1 cellular context compared by ENCODE assay signal in genomic region chr12:120584343-120585149, GRCh38.
A peak's percentile ranks its signal among the peaks of the same experiment; 100 is the strongest.
TF ChIP-seq lines count a peak whose summit lies in the region.

No MANE protein-coding gene starts in this region.

TF ChIP-seq in HepG2, 621 proteins besides CTCF, POLR2A, EP300 and RAD21 (continues in another document):
- TF ChIP-seq HINFP (CRISPR knock-in tag; IDR thresholded peaks at IDR 0.05; ENCODE audit: low read depth): no peak
- no peak for TF ChIP-seq BHLHE40 (IDR thresholded peaks at IDR 0.05; ENCODE audit: low read length)
- peak; percentile 32; the same call in 1 of the 2 replicates for TF ChIP-seq GABPB1 (CRISPR knock-in tag; IDR thresholded peaks at IDR 0.05)
- TF ChIP-seq, protein P1, sequence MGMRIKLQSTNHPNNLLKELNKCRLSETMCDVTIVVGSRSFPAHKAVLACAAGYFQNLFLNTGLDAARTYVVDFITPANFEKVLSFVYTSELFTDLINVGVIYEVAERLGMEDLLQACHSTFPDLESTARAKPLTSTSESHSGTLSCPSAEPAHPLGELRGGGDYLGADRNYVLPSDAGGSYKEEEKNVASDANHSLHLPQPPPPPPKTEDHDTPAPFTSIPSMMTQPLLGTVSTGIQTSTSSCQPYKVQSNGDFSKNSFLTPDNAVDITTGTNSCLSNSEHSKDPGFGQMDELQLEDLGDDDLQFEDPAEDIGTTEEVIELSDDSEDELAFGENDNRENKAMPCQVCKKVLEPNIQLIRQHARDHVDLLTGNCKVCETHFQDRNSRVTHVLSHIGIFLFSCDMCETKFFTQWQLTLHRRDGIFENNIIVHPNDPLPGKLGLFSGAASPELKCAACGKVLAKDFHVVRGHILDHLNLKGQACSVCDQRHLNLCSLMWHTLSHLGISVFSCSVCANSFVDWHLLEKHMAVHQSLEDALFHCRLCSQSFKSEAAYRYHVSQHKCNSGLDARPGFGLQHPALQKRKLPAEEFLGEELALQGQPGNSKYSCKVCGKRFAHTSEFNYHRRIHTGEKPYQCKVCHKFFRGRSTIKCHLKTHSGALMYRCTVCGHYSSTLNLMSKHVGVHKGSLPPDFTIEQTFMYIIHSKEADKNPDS (CRISPR knock-in tag; IDR thresholded peaks at IDR 0.05): no peak
- 0 out of 2 replicates have a peak, but pooled peaks have one; percentile 26 for TF ChIP-seq ZNF563 (CRISPR knock-in tag; IDR thresholded peaks at IDR 0.05)
- TF ChIP-seq, protein P2, sequence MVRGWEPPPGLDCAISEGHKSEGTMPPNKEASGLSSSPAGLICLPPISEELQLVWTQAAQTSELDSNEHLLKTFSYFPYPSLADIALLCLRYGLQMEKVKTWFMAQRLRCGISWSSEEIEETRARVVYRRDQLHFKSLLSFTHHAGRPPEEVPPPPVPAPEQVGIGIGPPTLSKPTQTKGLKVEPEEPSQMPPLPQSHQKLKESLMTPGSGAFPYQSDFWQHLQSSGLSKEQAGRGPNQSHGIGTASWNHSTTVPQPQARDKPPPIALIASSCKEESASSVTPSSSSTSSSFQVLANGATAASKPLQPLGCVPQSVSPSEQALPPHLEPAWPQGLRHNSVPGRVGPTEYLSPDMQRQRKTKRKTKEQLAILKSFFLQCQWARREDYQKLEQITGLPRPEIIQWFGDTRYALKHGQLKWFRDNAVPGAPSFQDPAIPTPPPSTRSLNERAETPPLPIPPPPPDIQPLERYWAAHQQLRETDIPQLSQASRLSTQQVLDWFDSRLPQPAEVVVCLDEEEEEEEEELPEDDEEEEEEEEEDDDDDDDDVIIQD (CRISPR knock-in tag; IDR thresholded peaks at IDR 0.05; ENCODE audit: low read depth): no peak
- TF ChIP-seq MED1 (CRISPR knock-in tag; IDR thresholded peaks at IDR 0.05): no peak
- no peak for TF ChIP-seq HMGA1 (CRISPR knock-in tag; conservative IDR thresholded peaks at IDR 0.05)
- no peak for TF ChIP-seq ZSCAN29 (CRISPR knock-in tag; conservative IDR thresholded peaks at IDR 0.05)
- no peak for TF ChIP-seq SETDB1 (CRISPR knock-in tag; IDR thresholded peaks at IDR 0.05; ENCODE audit: borderline replicate concordance)
- TF ChIP-seq, protein P3, sequence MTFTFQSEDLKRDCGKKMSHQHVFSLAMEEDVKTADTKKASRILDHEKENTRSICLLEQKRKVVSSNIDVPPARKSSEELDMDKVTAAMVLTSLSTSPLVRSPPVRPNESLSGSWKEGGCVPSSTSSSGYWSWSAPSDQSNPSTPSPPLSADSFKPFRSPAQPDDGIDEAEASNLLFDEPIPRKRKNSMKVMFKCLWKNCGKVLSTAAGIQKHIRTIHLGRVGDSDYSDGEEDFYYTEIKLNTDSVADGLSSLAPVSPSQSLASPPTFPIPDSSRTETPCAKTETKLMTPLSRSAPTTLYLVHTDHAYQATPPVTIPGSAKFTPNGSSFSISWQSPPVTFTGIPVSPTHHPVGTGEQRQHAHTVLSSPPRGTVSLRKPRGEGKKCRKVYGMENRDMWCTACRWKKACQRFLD (CRISPR knock-in tag; IDR thresholded peaks at IDR 0.05; ENCODE audit: borderline replicate concordance): no peak
- no peak for TF ChIP-seq SIX4 (CRISPR knock-in tag; IDR thresholded peaks at IDR 0.05)
- TF ChIP-seq, protein P4, sequence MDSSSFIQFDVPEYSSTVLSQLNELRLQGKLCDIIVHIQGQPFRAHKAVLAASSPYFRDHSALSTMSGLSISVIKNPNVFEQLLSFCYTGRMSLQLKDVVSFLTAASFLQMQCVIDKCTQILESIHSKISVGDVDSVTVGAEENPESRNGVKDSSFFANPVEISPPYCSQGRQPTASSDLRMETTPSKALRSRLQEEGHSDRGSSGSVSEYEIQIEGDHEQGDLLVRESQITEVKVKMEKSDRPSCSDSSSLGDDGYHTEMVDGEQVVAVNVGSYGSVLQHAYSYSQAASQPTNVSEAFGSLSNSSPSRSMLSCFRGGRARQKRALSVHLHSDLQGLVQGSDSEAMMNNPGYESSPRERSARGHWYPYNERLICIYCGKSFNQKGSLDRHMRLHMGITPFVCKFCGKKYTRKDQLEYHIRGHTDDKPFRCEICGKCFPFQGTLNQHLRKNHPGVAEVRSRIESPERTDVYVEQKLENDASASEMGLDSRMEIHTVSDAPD (CRISPR knock-in tag; IDR thresholded peaks at IDR 0.05): no peak
- TF ChIP-seq ZNF777 (CRISPR knock-in tag; IDR thresholded peaks at IDR 0.05): peak; percentile 79
- TF ChIP-seq MYC (CRISPR knock-in tag; IDR thresholded peaks at IDR 0.05; ENCODE audit: borderline replicate concordance): no peak
- TF ChIP-seq PAWR (CRISPR knock-in tag; IDR thresholded peaks at IDR 0.05; ENCODE audit: borderline replicate concordance): no peak
- TF ChIP-seq ZNF331 (CRISPR knock-in tag; IDR thresholded peaks at IDR 0.05): no peak
- no peak for TF ChIP-seq ELF4 (CRISPR knock-in tag; IDR thresholded peaks at IDR 0.05; ENCODE audit: borderline replicate concordance)
- TF ChIP-seq GATAD2A (CRISPR knock-in tag; IDR thresholded peaks at IDR 0.05): no peak
- no peak for TF ChIP-seq SRSF4 (IDR thresholded peaks at IDR 0.05; ENCODE audit: low read depth, low read length, poor library complexity, severe bottlenecking)
- TF ChIP-seq KDM5B (CRISPR knock-in tag; IDR thresholded peaks at IDR 0.05; ENCODE audit: borderline replicate concordance): peak; percentile 36; the same call in 1 of the 2 replicates
- TF ChIP-seq, protein P5, sequence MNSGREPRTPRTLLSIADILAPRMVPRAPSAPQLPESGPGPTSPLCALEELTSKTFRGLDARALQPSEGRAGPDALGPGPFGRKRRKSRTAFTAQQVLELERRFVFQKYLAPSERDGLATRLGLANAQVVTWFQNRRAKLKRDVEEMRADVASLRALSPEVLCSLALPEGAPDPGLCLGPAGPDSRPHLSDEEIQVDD (CRISPR knock-in tag; IDR thresholded peaks at IDR 0.05; ENCODE audit: borderline replicate concordance): no peak
- TF ChIP-seq LCORL (IDR thresholded peaks at IDR 0.05): no peak
- no peak for TF ChIP-seq LCORL (CRISPR knock-in tag; IDR thresholded peaks at IDR 0.05)
- TF ChIP-seq ZNF878 (CRISPR knock-in tag; IDR thresholded peaks at IDR 0.05): no peak
- no peak for TF ChIP-seq ZNF615 (CRISPR knock-in tag; IDR thresholded peaks at IDR 0.05; ENCODE audit: borderline replicate concordance)
- no peak for TF ChIP-seq PRMT3 (CRISPR knock-in tag; IDR thresholded peaks at IDR 0.05; ENCODE audit: borderline replicate concordance, low read depth)
- no peak for TF ChIP-seq GLI4 (CRISPR knock-in tag; IDR thresholded peaks at IDR 0.05; ENCODE audit: borderline replicate concordance)
- TF ChIP-seq UBTF (CRISPR knock-in tag; IDR thresholded peaks at IDR 0.05): peak; percentile 68
- TF ChIP-seq, protein P6, sequence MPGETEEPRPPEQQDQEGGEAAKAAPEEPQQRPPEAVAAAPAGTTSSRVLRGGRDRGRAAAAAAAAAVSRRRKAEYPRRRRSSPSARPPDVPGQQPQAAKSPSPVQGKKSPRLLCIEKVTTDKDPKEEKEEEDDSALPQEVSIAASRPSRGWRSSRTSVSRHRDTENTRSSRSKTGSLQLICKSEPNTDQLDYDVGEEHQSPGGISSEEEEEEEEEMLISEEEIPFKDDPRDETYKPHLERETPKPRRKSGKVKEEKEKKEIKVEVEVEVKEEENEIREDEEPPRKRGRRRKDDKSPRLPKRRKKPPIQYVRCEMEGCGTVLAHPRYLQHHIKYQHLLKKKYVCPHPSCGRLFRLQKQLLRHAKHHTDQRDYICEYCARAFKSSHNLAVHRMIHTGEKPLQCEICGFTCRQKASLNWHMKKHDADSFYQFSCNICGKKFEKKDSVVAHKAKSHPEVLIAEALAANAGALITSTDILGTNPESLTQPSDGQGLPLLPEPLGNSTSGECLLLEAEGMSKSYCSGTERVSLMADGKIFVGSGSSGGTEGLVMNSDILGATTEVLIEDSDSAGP (CRISPR knock-in tag; IDR thresholded peaks at IDR 0.05; ENCODE audit: borderline replicate concordance): no peak
- no peak for TF ChIP-seq HMGXB3 (CRISPR knock-in tag; IDR thresholded peaks at IDR 0.05; ENCODE audit: borderline replicate concordance)
- TF ChIP-seq ZNF142 (CRISPR knock-in tag; IDR thresholded peaks at IDR 0.05): peak; percentile 84
- TF ChIP-seq DDIT3 (CRISPR knock-in tag; IDR thresholded peaks at IDR 0.05): no peak
- no peak for TF ChIP-seq REL (CRISPR knock-in tag; conservative IDR thresholded peaks at IDR 0.05)
